Comparison of ENCODE assay signal across 20 cellular contexts in the genomic region with DNA sequence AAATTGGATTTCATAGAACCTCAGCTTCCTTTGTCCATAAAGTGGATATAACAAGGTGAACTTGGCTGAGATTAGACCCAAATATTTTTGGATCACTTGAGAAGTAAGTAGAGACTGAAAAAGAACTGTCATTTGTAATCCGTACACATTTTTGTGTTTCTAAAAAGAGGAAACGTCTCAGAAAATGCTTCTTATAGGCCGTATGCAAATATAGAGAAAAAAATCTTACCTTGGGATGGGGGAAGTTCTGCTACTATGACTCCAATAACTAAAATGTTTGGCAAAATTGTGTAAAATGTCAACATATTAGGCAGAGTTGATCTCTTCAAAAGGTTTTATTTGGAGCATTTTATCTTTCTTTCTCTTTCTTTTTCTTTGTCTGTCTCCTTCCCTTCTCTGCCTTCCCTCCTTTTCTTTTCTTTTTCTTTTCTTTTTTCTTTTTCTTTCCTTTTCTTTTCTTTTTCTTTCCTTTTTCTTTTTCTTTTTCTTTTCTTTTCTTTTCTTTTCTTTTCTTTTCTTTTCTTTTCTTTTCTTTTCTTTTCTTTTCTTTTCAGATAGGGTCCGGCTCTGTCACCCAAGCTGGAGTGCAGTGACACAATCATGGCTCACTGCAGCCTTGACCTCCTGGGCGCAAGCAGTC. TPM values are rescaled to one million over a fixed set of nuclear protein-coding genes. Genes with fewer than 3 reads are reported as not detected.
A peak's percentile ranks its signal among the peaks of the same experiment; 100 is the strongest.
DNase-seq lines count a peak whose midpoint lies in the region; ATAC-seq and TF ChIP-seq lines count a peak whose summit lies in the region.
"Had no signal": no experiment of that assay in that cellular context is flagged by ENCODE, and none has a peak within 500 bp of the region (broad histone marks: within the 10 kb centered on the region; RNA-seq: fewer than 3 reads in every experiment).

No MANE protein-coding gene starts in this region.

- DNase-seq in left ventricle myocardium inferior (no peak), cardiac septum (ENCODE audit: low spot score) (no peak), chondrocyte (ENCODE audit: low spot score) (no peak), NCI-H2227 treated with DMSO at 0.1 percent for 48 hours (lab: John Stamatoyannopoulos, UW) (no peak)
- no peak for DNase-seq in naive thymus-derived CD8-positive, alpha-beta T cell
- DNase-seq: activated CD4-positive, alpha-beta T cell treated with anti-CD3 and anti-CD28 coated beads, Interleukin-2, amount 50 U/mL, for 4 hours; amygdala; DMS 273 treated with DMSO at 0.1 percent for 48 hours; GF-D8; stimulated activated CD4-positive, alpha-beta T cell treated with anti-CD3 and anti-CD28 coated beads, Interleukin-4, amount 100 ng/mL, for 24 hours had no signal

- TF ChIP-seq CTCF in left ventricle myocardium inferior (IDR thresholded peaks at IDR 0.05; ENCODE audit: borderline replicate concordance) (no peak), chondrocyte (IDR thresholded peaks at IDR 0.05) (no peak), nephron (IDR thresholded peaks at IDR 0.05; ENCODE audit: unreplicated experiment in 3 of 3) (no peak)

- H3K27ac Mint-ChIP-seq in chondrocyte (ENCODE audit: unreplicated experiment) (peak overlapping the region; percentile 49), nephron (peak overlapping the region; percentile 29 to 93 (median 61))
- no peak overlapping the region for H3K27ac Mint-ChIP-seq in naive thymus-derived CD8-positive, alpha-beta T cell

- intact Hi-C loops in left ventricle myocardium inferior (cut with micrococcal nuclease) (no loop called here), cardiac septum (cut with DNase I) (loop anchor here (5.0 kb wide), 1 partner anchor 41 kb away; no protein-coding TSS in a partner anchor)

- H3K4me3 Mint-ChIP-seq in chondrocyte (ENCODE audit: unreplicated experiment) (no peak overlapping the region), nephron (no peak overlapping the region)
- H3K4me3 Mint-ChIP-seq in naive thymus-derived CD8-positive, alpha-beta T cell, result no peak overlapping the region

- no peaks in the 10 kb centered on the region for H3K36me3 Mint-ChIP-seq in chondrocyte (ENCODE audit: low read depth)
- no peaks in the 10 kb centered on the region for H3K36me3 Mint-ChIP-seq in nephron (ENCODE audit: low read depth)
- no peaks in the 10 kb centered on the region for H3K36me3 Mint-ChIP-seq in naive thymus-derived CD8-positive, alpha-beta T cell

- H3K27ac ChIP-seq in left ventricle myocardium inferior (replicated peaks), result peak overlapping the region; percentile 90
- H3K27ac ChIP-seq: BLaER1 treated with 17β-estradiol and CSF1 and Interleukin-3, amounts not matched to agents 10 nM and 100 nM had no signal

- H3K27me3 ChIP-seq in left ventricle myocardium inferior (ENCODE audit: low read depth), result no peaks in the 10 kb centered on the region
- H3K27me3 ChIP-seq: BLaER1 treated with 17β-estradiol and CSF1 and Interleukin-3, amounts not matched to agents 10 nM and 100 nM; cardiac muscle cell; gastroesophageal sphincter had no signal

- H3K4me1 ChIP-seq in left ventricle myocardium inferior, result peaks cover 37% of the 10 kb centered on the region

- peaks cover 10% of the 10 kb centered on the region for H3K9me3 ChIP-seq in left ventricle myocardium inferior (replicated peaks)
- H3K9me3 ChIP-seq: gastroesophageal sphincter had no signal

- POLR2A ChIA-PET in naive thymus-derived CD8-positive, alpha-beta T cell (lab: Charles Lee), result no interaction called here

- H3K27me3 Mint-ChIP-seq in chondrocyte (ENCODE audit: low read depth), result no peaks in the 10 kb centered on the region
- H3K27me3 Mint-ChIP-seq in nephron (ENCODE audit: low read depth), result no peaks in the 10 kb centered on the region
- peaks cover 6 to 34% (median 13%) of the 10 kb centered on the region in 5 donors for H3K27me3 Mint-ChIP-seq in naive thymus-derived CD8-positive, alpha-beta T cell

- H3K4me1 Mint-ChIP-seq in chondrocyte (ENCODE audit: low read depth), result peaks cover 29% of the 10 kb centered on the region
- peaks cover 39% of the 10 kb centered on the region for H3K4me1 Mint-ChIP-seq in nephron
- no peaks in the 10 kb centered on the region for H3K4me1 Mint-ChIP-seq in naive thymus-derived CD8-positive, alpha-beta T cell

- no peaks in the 10 kb centered on the region for H3K36me3 ChIP-seq in left ventricle myocardium inferior
- H3K36me3 ChIP-seq: BLaER1 treated with 17β-estradiol and CSF1 and Interleukin-3, amounts not matched to agents 10 nM and 100 nM; cardiac muscle cell; gastroesophageal sphincter had no signal

- no peak for ATAC-seq in naive thymus-derived CD8-positive, alpha-beta T cell
- ATAC-seq in GM21447 (IDR thresholded peaks at IDR 0.05; ENCODE audit: unreplicated experiment), result no peak
- ATAC-seq in GM21390 (IDR thresholded peaks at IDR 0.05; ENCODE audit: unreplicated experiment), result no peak
- ATAC-seq: esophagus mucosa, gastroesophageal sphincter, GM12878, HCT116 had no signal

- H3K9me3 Mint-ChIP-seq in chondrocyte (ENCODE audit: low read depth), result peaks cover 12% of the 10 kb centered on the region
- no peaks in the 10 kb centered on the region for H3K9me3 Mint-ChIP-seq in nephron
- no peaks in the 10 kb centered on the region for H3K9me3 Mint-ChIP-seq in naive thymus-derived CD8-positive, alpha-beta T cell

- H3K4me3 ChIP-seq in left ventricle myocardium inferior, result no peak overlapping the region
- H3K4me3 ChIP-seq: BLaER1 treated with 17β-estradiol and CSF1 and Interleukin-3, amounts not matched to agents 10 nM and 100 nM; cardiac muscle cell; gastroesophageal sphincter; GM12878; smooth muscle cell had no signal

RNA-seq across cellular contexts. Expression of gene ADM, which starts 48.2 kb away (rescaled TPM):
- total RNA-seq in left ventricle myocardium inferior, result 14.2 TPM
- 5.3 TPM for total RNA-seq in cardiac septum
- total RNA-seq in chondrocyte, result 33.0 to 53.8 TPM (median 49.2 TPM) in 3 replicates
- total RNA-seq in naive thymus-derived CD8-positive, alpha-beta T cell, result under 1 TPM; 0.77 to 0.91 TPM
- polyA plus RNA-seq in naive thymus-derived CD8-positive, alpha-beta T cell, result under 1 TPM in 1 of 3 donors, not detected in 2; 0.15 TPM

RNA-seq across cellular contexts. Expression of gene SBF2, which starts 59.0 kb away (rescaled TPM):
- total RNA-seq in left ventricle myocardium inferior (17.8 TPM), cardiac septum (27.9 TPM), chondrocyte (44.5 to 49.2 TPM (median 47.8 TPM) in 3 replicates)
- total RNA-seq in naive thymus-derived CD8-positive, alpha-beta T cell, result 10 to 100 TPM; 14.2 to 14.6 TPM
- polyA plus RNA-seq in naive thymus-derived CD8-positive, alpha-beta T cell, result 1 to 10 TPM; 2.0 to 4.9 (median 4.1) TPM

Comparison
In these comparisons a context has a peak if more than half of its experiments do, and no peak if none do; other contexts are left out.
1. H3K27ac Mint-ChIP-seq: peak in chondrocyte (single experiment) and nephron (3 of 3); none in naive thymus-derived CD8-positive, alpha-beta T cell (0 of 10).